In genomic region chr15:52786436-52787122, GRCh38 we compare ENCODE assay signal across 1 cellular context.
TF ChIP-seq lines count a peak whose summit lies in the region.

No MANE protein-coding gene starts in this region.

TF ChIP-seq in HepG2, 621 proteins besides CTCF, POLR2A, EP300 and RAD21 (continued from another document and continues in another):
- no peak for TF ChIP-seq BRF2 (CRISPR knock-in tag; IDR thresholded peaks at IDR 0.05)
- TF ChIP-seq ATM (IDR thresholded peaks at IDR 0.05; ENCODE audit: borderline replicate concordance), result no peak
- TF ChIP-seq ERF (CRISPR knock-in tag; IDR thresholded peaks at IDR 0.05), result no peak
- no peak for TF ChIP-seq NPAS2 (CRISPR knock-in tag; IDR thresholded peaks at IDR 0.05; ENCODE audit: borderline replicate concordance)
- TF ChIP-seq RFX1 (IDR thresholded peaks at IDR 0.05), result no peak
- TF ChIP-seq RFX5 (IDR thresholded peaks at IDR 0.05; ENCODE audit: low read depth, low read length), result no peak
- no peak for TF ChIP-seq ZNF33A (CRISPR knock-in tag; IDR thresholded peaks at IDR 0.05; ENCODE audit: borderline replicate concordance)
- no peak for TF ChIP-seq MAF1 (CRISPR knock-in tag; IDR thresholded peaks at IDR 0.05; ENCODE audit: borderline replicate concordance)
- no peak for TF ChIP-seq ZSCAN9 (CRISPR knock-in tag; IDR thresholded peaks at IDR 0.05; ENCODE audit: borderline replicate concordance)
- TF ChIP-seq PRPF4 (IDR thresholded peaks at IDR 0.05; ENCODE audit: low read depth, low read length, poor library complexity, severe bottlenecking), result no peak
- TF ChIP-seq ZC3H13 (CRISPR knock-in tag; IDR thresholded peaks at IDR 0.05), result peak; percentile 77
- no peak for TF ChIP-seq ZNF672 (CRISPR knock-in tag; IDR thresholded peaks at IDR 0.05)
- 0 out of 2 replicates have a peak, but pooled peaks have one; percentile 31 for TF ChIP-seq SRY (CRISPR knock-in tag; IDR thresholded peaks at IDR 0.05)
- no peak for TF ChIP-seq ZNF572 (CRISPR knock-in tag; IDR thresholded peaks at IDR 0.05)
- no peak for TF ChIP-seq ZNF333 (CRISPR knock-in tag; IDR thresholded peaks at IDR 0.05; ENCODE audit: borderline replicate concordance)
- TF ChIP-seq HMGXB4 (CRISPR knock-in tag; IDR thresholded peaks at IDR 0.05; ENCODE audit: borderline replicate concordance in 1 of 2, low read depth in 1 of 2), result peak in 1 of 2 experiments; percentile 63; a peak in 1 of 4 replicates
- TF ChIP-seq FOXK1 (CRISPR knock-in tag; IDR thresholded peaks at IDR 0.05; ENCODE audit: borderline replicate concordance, low read depth), result no peak
- TF ChIP-seq ZNF263 (CRISPR knock-in tag; IDR thresholded peaks at IDR 0.05), result no peak
- TF ChIP-seq SIN3A (IDR thresholded peaks at IDR 0.05; ENCODE audit: borderline replicate concordance, low read depth, low read length), result no peak
- TF ChIP-seq DPF2 (CRISPR knock-in tag; IDR thresholded peaks at IDR 0.05; ENCODE audit: borderline replicate concordance, low read depth), result no peak
- no peak for TF ChIP-seq SIN3B (IDR thresholded peaks at IDR 0.05; ENCODE audit: low read length)
- 0 out of 2 replicates have a peak, but pooled peaks have one; percentile 35 for TF ChIP-seq ZMYM2 (CRISPR knock-in tag; IDR thresholded peaks at IDR 0.05)
- TF ChIP-seq ZNF589 (CRISPR knock-in tag; conservative IDR thresholded peaks at IDR 0.05), result no peak
- TF ChIP-seq MIER2 (CRISPR knock-in tag; IDR thresholded peaks at IDR 0.05), result no peak
- TF ChIP-seq ZNF605 (CRISPR knock-in tag; IDR thresholded peaks at IDR 0.05), result 0 out of 2 replicates have a peak, but pooled peaks have one; percentile 38
- TF ChIP-seq SMARCE1 (IDR thresholded peaks at IDR 0.05; ENCODE audit: borderline replicate concordance), result no peak
- no peak for TF ChIP-seq AKNA (CRISPR knock-in tag; IDR thresholded peaks at IDR 0.05; ENCODE audit: borderline replicate concordance)
- 0 out of 2 replicates have a peak, but pooled peaks have one; percentile 41 for TF ChIP-seq ZMYM3 (CRISPR knock-in tag; IDR thresholded peaks at IDR 0.05)
- TF ChIP-seq ZNF513 (CRISPR knock-in tag; conservative IDR thresholded peaks at IDR 0.05), result no peak
- no peak for TF ChIP-seq NFKBIZ (CRISPR knock-in tag; IDR thresholded peaks at IDR 0.05)
- no peak for TF ChIP-seq ZFP37 (CRISPR knock-in tag; IDR thresholded peaks at IDR 0.05; ENCODE audit: borderline replicate concordance)
- no peak for TF ChIP-seq IRF9 (CRISPR knock-in tag; IDR thresholded peaks at IDR 0.05; ENCODE audit: borderline replicate concordance)
- TF ChIP-seq SIX1 (CRISPR knock-in tag; IDR thresholded peaks at IDR 0.05; ENCODE audit: borderline replicate concordance), result no peak
- no peak for TF ChIP-seq TEAD3 (CRISPR knock-in tag; optimal IDR thresholded peaks at IDR 0.05; ENCODE audit: borderline replicate concordance)
- no peak for TF ChIP-seq CCDC6 (CRISPR knock-in tag; IDR thresholded peaks at IDR 0.05)
- no peak; the same call in 1 of the 2 replicates for TF ChIP-seq THRA (CRISPR knock-in tag; IDR thresholded peaks at IDR 0.05; ENCODE audit: borderline replicate concordance)
- no peak for TF ChIP-seq ZBTB8A (CRISPR knock-in tag; IDR thresholded peaks at IDR 0.05; ENCODE audit: borderline replicate concordance, low read depth)
- no peak for TF ChIP-seq KDM5B (CRISPR knock-in tag; IDR thresholded peaks at IDR 0.05; ENCODE audit: borderline replicate concordance)
- no peak for TF ChIP-seq KLF11 (CRISPR knock-in tag; IDR thresholded peaks at IDR 0.05)
- TF ChIP-seq ZNF512B (CRISPR knock-in tag; IDR thresholded peaks at IDR 0.05; ENCODE audit: borderline replicate concordance), result no peak
- no peak for TF ChIP-seq TGIF2 (CRISPR knock-in tag; IDR thresholded peaks at IDR 0.05)
- no peak for TF ChIP-seq TAF15 (IDR thresholded peaks at IDR 0.05; ENCODE audit: low read depth, low read length, poor library complexity, severe bottlenecking)
- no peak for TF ChIP-seq AHR (CRISPR knock-in tag; IDR thresholded peaks at IDR 0.05)
- TF ChIP-seq FLYWCH1 (CRISPR knock-in tag; IDR thresholded peaks at IDR 0.05), result no peak
- TF ChIP-seq DZIP1 (CRISPR knock-in tag; IDR thresholded peaks at IDR 0.05), result no peak
- TF ChIP-seq KAT7 (CRISPR knock-in tag; IDR thresholded peaks at IDR 0.05; ENCODE audit: borderline replicate concordance), result peak; percentile 42; the same call in 1 of the 2 replicates
- 0 out of 2 replicates have a peak, but pooled peaks have one; percentile 27 for TF ChIP-seq GMEB1 (CRISPR knock-in tag; IDR thresholded peaks at IDR 0.05; ENCODE audit: borderline replicate concordance)
